ENCODE assay signal across 10 cellular contexts in genomic region chr11:8384199-8384821, GRCh38.
DNase-seq lines count a peak whose midpoint lies in the region; ATAC-seq lines count a peak whose summit lies in the region.
"Had no signal": no experiment of that assay in that cellular context is flagged by ENCODE, and none has a peak within 500 bp of the region (broad histone marks: within the 10 kb centered on the region; RNA-seq: fewer than 3 reads in every experiment).

No MANE protein-coding gene starts in this region.

- peaks cover 16% of the 10 kb centered on the region for H3K4me1 ChIP-seq in stomach smooth muscle (ENCODE audit: control insufficient read depth, insufficient read depth, low read length)

- no peaks in the 10 kb centered on the region for H3K9me3 Mint-ChIP-seq in immature natural killer cell
- H3K9me3 Mint-ChIP-seq: stimulated activated effector memory CD8-positive, alpha-beta T cell treated with anti-CD3 and anti-CD28 coated beads, Interleukin-12 subunit alpha, Interleukin-12 subunit beta, amount 100 ng/mL, for 72 hours had no signal

- H3K36me3 ChIP-seq in stomach smooth muscle (ENCODE audit: control insufficient read depth in 2 of 2, insufficient read depth in 2 of 2, low read length in 2 of 2) = no peaks in the 10 kb centered on the region

- peak overlapping the region in 3 of 5 donors; percentile 1 to 29 (median 12) for H3K4me3 Mint-ChIP-seq in immature natural killer cell
- H3K4me3 Mint-ChIP-seq: stimulated activated effector memory CD8-positive, alpha-beta T cell treated with anti-CD3 and anti-CD28 coated beads, Interleukin-12 subunit alpha, Interleukin-12 subunit beta, amount 100 ng/mL, for 72 hours had no signal

- ATAC-seq in GM19463 (IDR thresholded peaks at IDR 0.05; ENCODE audit: unreplicated experiment) (peak; percentile 71), GM18517 (IDR thresholded peaks at IDR 0.05; ENCODE audit: unreplicated experiment) (no peak), GM19467 (IDR thresholded peaks at IDR 0.05; ENCODE audit: unreplicated experiment) (no peak)
- ATAC-seq: stimulated activated effector memory CD8-positive, alpha-beta T cell treated with anti-CD3 and anti-CD28 coated beads, Interleukin-12 subunit alpha, Interleukin-12 subunit beta, amount 100 ng/mL, for 72 hours had no signal

- H3K27me3 ChIP-seq in stomach smooth muscle (ENCODE audit: control insufficient read depth in 1 of 2, insufficient read depth in 2 of 2, low read length in 2 of 2) = no peaks in the 10 kb centered on the region

- peak; percentile 80 for DNase-seq in SW480 (ENCODE audit: low spot score)
- peak in 1 of 3 donors; percentile 2 for DNase-seq in immature natural killer cell
- no peak for DNase-seq in activated effector memory CD4-positive, alpha-beta T cell treated with Interleukin-2 at 50 U/mL for 16 hours
- DNase-seq in NCI-H2171 (lab: John Stamatoyannopoulos, UW) = no peak
- DNase-seq: T-helper 2 cell had no signal

- peaks cover 0 to 3% (median 1%) of the 10 kb centered on the region in 3 donors for H3K27me3 Mint-ChIP-seq in immature natural killer cell (ENCODE audit: low read depth in 3 of 3)

- H3K27ac Mint-ChIP-seq in immature natural killer cell = no peak overlapping the region
- H3K27ac Mint-ChIP-seq: stimulated activated effector memory CD8-positive, alpha-beta T cell treated with anti-CD3 and anti-CD28 coated beads, Interleukin-12 subunit alpha, Interleukin-12 subunit beta, amount 100 ng/mL, for 72 hours had no signal

- H3K9ac ChIP-seq in stomach smooth muscle (ENCODE audit: low read length in 2 of 2) = no peak overlapping the region

- H3K36me3 Mint-ChIP-seq in immature natural killer cell = no peaks in the 10 kb centered on the region
- H3K36me3 Mint-ChIP-seq: stimulated activated effector memory CD8-positive, alpha-beta T cell treated with anti-CD3 and anti-CD28 coated beads, Interleukin-12 subunit alpha, Interleukin-12 subunit beta, amount 100 ng/mL, for 72 hours had no signal

- peaks cover 0 to 7% of the 10 kb centered on the region in 2 donors for H3K4me1 Mint-ChIP-seq in immature natural killer cell
- H3K4me1 Mint-ChIP-seq: stimulated activated effector memory CD8-positive, alpha-beta T cell treated with anti-CD3 and anti-CD28 coated beads, Interleukin-12 subunit alpha, Interleukin-12 subunit beta, amount 100 ng/mL, for 72 hours had no signal

- H3K9me3 ChIP-seq in stomach smooth muscle (ENCODE audit: control insufficient read depth in 2 of 2, low read length in 2 of 2) = no peaks in the 10 kb centered on the region

- peak overlapping the region; percentile 64 for H3K27ac ChIP-seq in stomach smooth muscle (ENCODE audit: low read length)

- peak overlapping the region in 1 of 2 donors; percentile 40 for H3K4me3 ChIP-seq in stomach smooth muscle (ENCODE audit: low read length in 2 of 2)
